Comparison of ENCODE assay signal across 15 cellular contexts in the genomic region with DNA sequence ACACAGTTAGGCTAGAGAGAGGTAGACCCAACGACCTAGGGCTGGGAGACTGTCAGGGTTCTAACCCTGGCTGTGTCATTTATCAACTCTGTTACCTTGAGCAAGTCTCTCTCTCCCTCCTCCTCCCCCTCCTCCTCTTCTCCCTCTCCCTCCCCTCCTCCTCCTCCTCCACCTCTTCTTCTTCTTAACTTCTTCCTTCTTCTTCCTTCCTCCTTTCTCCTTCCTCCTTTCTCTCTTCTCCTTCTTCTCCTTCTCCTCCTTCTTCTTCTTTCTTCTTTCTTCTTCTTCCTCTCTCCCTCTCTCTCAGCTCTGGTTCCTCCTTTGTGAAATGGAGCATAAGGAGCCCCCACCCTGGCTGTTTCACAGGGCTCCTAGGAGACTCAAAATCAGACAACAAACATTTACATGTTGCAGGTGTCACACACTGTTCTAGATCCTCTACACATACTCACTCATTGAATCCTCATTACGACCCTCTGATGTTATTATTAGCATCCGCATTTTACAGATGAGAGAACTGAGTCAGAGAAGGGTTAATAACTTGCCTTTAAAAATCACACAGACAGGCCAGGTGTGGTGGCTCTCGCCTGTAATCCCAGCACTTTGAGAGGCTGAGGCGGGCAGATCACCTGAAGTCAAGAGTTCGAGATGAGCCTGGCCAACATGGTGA. TPM values are rescaled to one million over a fixed set of nuclear protein-coding genes. Genes with fewer than 3 reads are reported as not detected.
DNase-seq lines count a peak whose midpoint lies in the region; ATAC-seq and TF ChIP-seq lines count a peak whose summit lies in the region.
"Had no signal": no experiment of that assay in that cellular context is flagged by ENCODE, and none has a peak within 500 bp of the region (broad histone marks: within the 10 kb centered on the region; RNA-seq: fewer than 3 reads in every experiment).

No MANE protein-coding gene starts in this region.

- ATAC-seq in activated T-cell treated with anti-CD3 and anti-CD28 coated beads, Interleukin-2, amount 50 U/mL, for 4 hours: no peak
- ATAC-seq in GM21381 (IDR thresholded peaks at IDR 0.05; ENCODE audit: unreplicated experiment): no peak

- no peaks in the 10 kb centered on the region for H3K9me3 Mint-ChIP-seq in activated T-cell treated with anti-CD3 and anti-CD28 coated beads, Interleukin-2, amount 50 U/mL, for 4 hours
- H3K9me3 Mint-ChIP-seq in progenitor cell of endocrine pancreas (ENCODE audit: low read depth): no peaks in the 10 kb centered on the region

- no peak for DNase-seq in activated T-cell treated with anti-CD3 and anti-CD28 coated beads, Interleukin-2, amount 50 U/mL, for 4 hours
- DNase-seq in activated T-cell treated with anti-CD3 and anti-CD28 coated beads, Interleukin-2, amount 50 U/mL, for 48 hours: no peak
- DNase-seq in MV-4-11 (lab: John Stamatoyannopoulos, UW): peak; percentile 36
- DNase-seq in ecto neural progenitor cell (ENCODE audit: low spot score): peak; percentile 26
- no peak for DNase-seq in progenitor cell of endocrine pancreas (ENCODE audit: low spot score, unreplicated experiment)
- no peak for DNase-seq in erythroblast (lab: John Stamatoyannopoulos, UW)
- no peak for DNase-seq in NCI-H2081 treated with DMSO at 0.1 percent for 48 hours (lab: John Stamatoyannopoulos, UW)
- DNase-seq: activated CD4-positive, alpha-beta T cell treated with anti-CD3 and anti-CD28 coated beads, Interleukin-2, amount 50 U/mL, for 4 hours; activated gamma-delta T cell; foreskin melanocyte; GOT3; NCI-H1417 treated with DMSO at 0.1 percent for 48 hours; NCI-H510A; small intestine had no signal

- H3K4me1 Mint-ChIP-seq in activated T-cell treated with anti-CD3 and anti-CD28 coated beads, Interleukin-2, amount 50 U/mL, for 4 hours (ENCODE audit: low read depth): peaks cover 15% of the 10 kb centered on the region
- H3K4me1 Mint-ChIP-seq in progenitor cell of endocrine pancreas (ENCODE audit: low read depth): peaks cover 26% of the 10 kb centered on the region

- H3K27me3 Mint-ChIP-seq in activated T-cell treated with anti-CD3 and anti-CD28 coated beads, Interleukin-2, amount 50 U/mL, for 4 hours (ENCODE audit: low read depth): peaks cover 7% of the 10 kb centered on the region
- peaks cover 45% of the 10 kb centered on the region for H3K27me3 Mint-ChIP-seq in progenitor cell of endocrine pancreas

- TF ChIP-seq CTCF in progenitor cell of endocrine pancreas (IDR thresholded peaks at IDR 0.05; ENCODE audit: unreplicated experiment): no peak

- H3K27ac Mint-ChIP-seq in progenitor cell of endocrine pancreas: no peak overlapping the region

- TF ChIP-seq POLR2A in erythroblast (IDR thresholded peaks at IDR 0.05; ENCODE audit: low read length): no peak

- H3K36me3 Mint-ChIP-seq in activated T-cell treated with anti-CD3 and anti-CD28 coated beads, Interleukin-2, amount 50 U/mL, for 4 hours (ENCODE audit: insufficient read depth): no peaks in the 10 kb centered on the region
- H3K36me3 Mint-ChIP-seq in progenitor cell of endocrine pancreas (ENCODE audit: insufficient read depth): peaks cover 5% of the 10 kb centered on the region

- H3K4me3 Mint-ChIP-seq in activated T-cell treated with anti-CD3 and anti-CD28 coated beads, Interleukin-2, amount 50 U/mL, for 4 hours: peak overlapping the region; percentile 80
- peak overlapping the region; percentile 76 for H3K4me3 Mint-ChIP-seq in progenitor cell of endocrine pancreas (ENCODE audit: low read depth)

RNA-seq across cellular contexts. Expression of gene KCNH3, which starts 2.2 kb away (rescaled TPM):
- total RNA-seq in activated T-cell treated with anti-CD3 and anti-CD28 coated beads, Interleukin-2, amount 50 U/mL, for 4 hours: 1 to 10 TPM; 1.6 to 4.0 (median 3.3) TPM
- total RNA-seq in progenitor cell of endocrine pancreas: 29.2 and 31.9 TPM in 2 replicates

RNA-seq across cellular contexts. Expression of gene MCRS1, which starts 31.3 kb away (rescaled TPM):
- 10 to 100 TPM; 83.9 to 98.7 (median 92.1) TPM for total RNA-seq in activated T-cell treated with anti-CD3 and anti-CD28 coated beads, Interleukin-2, amount 50 U/mL, for 4 hours
- total RNA-seq in progenitor cell of endocrine pancreas: 88.1 and 92.6 TPM in 2 replicates

Comparison
In these comparisons a context has a peak if more than half of its experiments do, and no peak if none do; other contexts are left out.
1. DNase-seq: peak in MV-4-11 (single experiment) and ecto neural progenitor cell (single experiment); none in activated T-cell treated with anti-CD3 and anti-CD28 coated beads, Interleukin-2, amount 50 U/mL, for 4 hours (single experiment), activated T-cell treated with anti-CD3 and anti-CD28 coated beads, Interleukin-2, amount 50 U/mL, for 48 hours (0 of 2), progenitor cell of endocrine pancreas (single experiment), erythroblast (0 of 2) and NCI-H2081 treated with DMSO at 0.1 percent for 48 hours (single experiment).